Comparison of ENCODE assay signal across 26 cellular contexts in the genomic region with DNA sequence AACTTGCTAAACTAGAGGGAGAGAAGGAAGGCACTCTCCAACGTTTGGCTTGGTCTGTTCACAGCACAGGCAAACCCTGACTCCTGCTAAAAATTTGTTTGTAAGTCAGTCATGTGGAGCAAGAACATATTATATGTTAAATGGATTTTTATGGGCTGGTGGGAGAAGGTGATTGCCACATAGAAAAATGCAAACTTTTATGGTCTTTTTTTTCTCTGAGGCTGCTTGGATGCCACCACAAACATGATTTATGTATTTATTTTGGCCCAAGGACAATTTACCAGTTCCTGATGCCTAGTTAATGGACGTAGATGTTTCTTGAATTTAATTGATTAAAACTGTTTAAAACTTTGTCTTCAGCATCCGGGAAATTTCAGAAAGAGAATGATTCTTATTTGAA.
"Had no signal": no experiment of that assay in that cellular context is flagged by ENCODE, and none has a peak within 500 bp of the region (broad histone marks: within the 10 kb centered on the region; RNA-seq: fewer than 3 reads in every experiment).

No MANE protein-coding gene starts in this region.

- H3K27me3 ChIP-seq: adrenal gland, gastroesophageal sphincter, hepatocyte, spleen, suprapubic skin, tibial artery had no signal

- H3K36me3 Mint-ChIP-seq: activated CD4-positive, alpha-beta memory T cell treated with anti-CD3 and anti-CD28 coated beads for 36 hours; activated naive CD8-positive, alpha-beta T cell treated with anti-CD3 and anti-CD28 coated beads for 36 hours; brain; mesothelial cell of epicardium had no signal

- H3K27me3 Mint-ChIP-seq: activated CD4-positive, alpha-beta memory T cell treated with anti-CD3 and anti-CD28 coated beads for 36 hours; activated naive CD8-positive, alpha-beta T cell treated with anti-CD3 and anti-CD28 coated beads for 36 hours had no signal

- H2AFZ ChIP-seq: hepatocyte had no signal

- H3K4me2 ChIP-seq: hepatocyte had no signal

- H3K9me3 Mint-ChIP-seq: activated CD4-positive, alpha-beta memory T cell treated with anti-CD3 and anti-CD28 coated beads for 36 hours had no signal

- H3K79me2 ChIP-seq: hepatocyte had no signal

- H3K9me3 ChIP-seq: adrenal gland, gastroesophageal sphincter, spleen, suprapubic skin, tibial artery had no signal

- H3K4me3 Mint-ChIP-seq: activated CD4-positive, alpha-beta memory T cell treated with anti-CD3 and anti-CD28 coated beads for 36 hours; activated naive CD4-positive, alpha-beta T cell treated with anti-CD3 and anti-CD28 coated beads for 36 hours; activated naive CD8-positive, alpha-beta T cell treated with anti-CD3 and anti-CD28 coated beads for 36 hours; activated T-helper 1 cell treated with anti-CD3 and anti-CD28 coated beads, Interleukin-12 subunit alpha, Interleukin-12 subunit beta, Interleukin-2, Interleukin-4 antibody, amounts not matched to agents 30 ng/mL and 10 ng/mL and 1 ng/mL, durations not matched to agents 14 hours and 24 hours and 36 hours; brain; effector memory CD8-positive, alpha-beta T cell; mesothelial cell of epicardium; naive thymus-derived CD8-positive, alpha-beta T cell had no signal

- H3K4me3 ChIP-seq: adrenal gland, coronary artery, dorsolateral prefrontal cortex, gastroesophageal sphincter, hepatocyte, spleen, suprapubic skin, tibial artery had no signal

- DNase-seq: activated CD4-positive, alpha-beta memory T cell treated with anti-CD3 and anti-CD28 coated beads for 36 hours; activated CD4-positive, alpha-beta T cell treated with anti-CD3 and anti-CD28 coated beads for 48 hours; activated CD8-positive, alpha-beta memory T cell treated with anti-CD3 and anti-CD28 coated beads, Interleukin-2, amount 50 U/mL, for 4 hours; activated effector memory CD4-positive, alpha-beta T cell treated with anti-CD3 and anti-CD28 coated beads, Interleukin-2, amount 50 U/mL, for 16 hours; activated naive CD4-positive, alpha-beta T cell treated with anti-CD3 and anti-CD28 coated beads for 36 hours; activated naive CD8-positive, alpha-beta T cell treated with anti-CD3 and anti-CD28 coated beads for 36 hours; activated T-cell treated with anti-CD3 and anti-CD28 coated beads, Interleukin-2, amount 50 U/mL, for 1 hour; adrenal gland; aorta; dorsolateral prefrontal cortex; effector memory CD8-positive, alpha-beta T cell; erythroblast; left colon; naive thymus-derived CD8-positive, alpha-beta T cell; posterior cingulate gyrus; right cardiac atrium; spleen; stimulated activated naive CD4-positive, alpha-beta T cell; tibial artery had no signal

- H3K36me3 ChIP-seq: adrenal gland, gastroesophageal sphincter, spleen, suprapubic skin, tibial artery had no signal

- ATAC-seq: effector memory CD8-positive, alpha-beta T cell; gastroesophageal sphincter; left colon; naive thymus-derived CD8-positive, alpha-beta T cell; right cardiac atrium had no signal

- H3K4me1 Mint-ChIP-seq: activated naive CD8-positive, alpha-beta T cell treated with anti-CD3 and anti-CD28 coated beads for 36 hours; brain; naive thymus-derived CD8-positive, alpha-beta T cell had no signal

- H3K27ac Mint-ChIP-seq: activated CD4-positive, alpha-beta memory T cell treated with anti-CD3 and anti-CD28 coated beads for 36 hours; activated naive CD4-positive, alpha-beta T cell treated with anti-CD3 and anti-CD28 coated beads for 36 hours; activated naive CD8-positive, alpha-beta T cell treated with anti-CD3 and anti-CD28 coated beads for 36 hours; activated T-helper 1 cell treated with anti-CD3 and anti-CD28 coated beads, Interleukin-12 subunit alpha, Interleukin-12 subunit beta, Interleukin-2, Interleukin-4 antibody, amounts not matched to agents 30 ng/mL and 10 ng/mL and 1 ng/mL, durations not matched to agents 14 hours and 24 hours and 36 hours; brain; effector memory CD8-positive, alpha-beta T cell; mesothelial cell of epicardium; naive thymus-derived CD8-positive, alpha-beta T cell had no signal

- H3K4me1 ChIP-seq: adrenal gland, gastroesophageal sphincter, spleen, suprapubic skin had no signal

- H3K27ac ChIP-seq: adrenal gland, coronary artery, dorsolateral prefrontal cortex, gastroesophageal sphincter, hepatocyte, spleen, suprapubic skin had no signal
